26 cellular contexts compared by ENCODE assay signal in the genomic region with DNA sequence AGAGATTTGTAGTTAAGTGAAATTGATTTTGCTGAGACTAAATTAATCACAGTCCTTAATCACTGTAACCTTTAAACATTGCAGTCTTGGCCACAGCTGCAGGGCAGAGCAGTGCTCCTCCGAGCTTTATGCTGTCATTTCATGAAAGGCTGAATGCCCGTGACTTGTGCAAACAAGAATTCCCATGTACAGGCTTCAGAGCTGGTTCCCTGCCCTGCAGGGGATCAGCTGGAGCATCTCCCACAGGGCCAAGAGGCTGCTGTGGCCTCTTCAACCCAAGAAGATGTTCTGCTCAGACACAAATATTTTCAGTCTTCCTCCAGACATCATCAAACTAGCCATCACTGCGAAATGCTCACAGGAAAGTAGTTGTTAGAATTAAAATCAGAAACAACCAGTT.
"Had no signal": no experiment of that assay in that cellular context is flagged by ENCODE, and none has a peak within 500 bp of the region (broad histone marks: within the 10 kb centered on the region; RNA-seq: fewer than 3 reads in every experiment).

No MANE protein-coding gene starts in this region.

- H3K27me3 Mint-ChIP-seq: activated B cell treated with CpG ODN at 0.5 μM for 24 hours; activated naive CD8-positive, alpha-beta T cell treated with anti-CD3 and anti-CD28 coated beads for 36 hours; memory B cell had no signal

- H3K36me3 Mint-ChIP-seq: activated naive CD8-positive, alpha-beta T cell treated with anti-CD3 and anti-CD28 coated beads for 36 hours; memory B cell had no signal

- H3K27ac Mint-ChIP-seq: activated B cell treated with CpG ODN at 0.5 μM for 24 hours; activated CD4-positive, alpha-beta T cell treated with anti-CD3 and anti-CD28 coated beads for 36 hours; activated naive CD8-positive, alpha-beta T cell treated with anti-CD3 and anti-CD28 coated beads for 36 hours; activated T-cell treated with anti-CD3 and anti-CD28 coated beads, Interleukin-2, amount 50 U/mL, for 24 hours; memory B cell; nephron progenitor cell; T-helper 1 cell treated with Interleukin-12 subunit alpha and Interleukin-12 subunit beta and Interleukin-4 antibody, amounts not matched to agents 30 μg/mL and 1 μg/mL, for 36 hours had no signal

- H3K9ac ChIP-seq: parathyroid adenoma had no signal

- H3K4me3 ChIP-seq: breast epithelium, coronary artery, esophagus muscularis mucosa, gastrocnemius medialis, right lobe of liver, upper lobe of right lung had no signal

- ATAC-seq: activated CD4-positive, alpha-beta T cell treated with anti-CD3 and anti-CD28 coated beads for 36 hours; gastrocnemius medialis; right lobe of liver; upper lobe of right lung had no signal

- H3K9me3 ChIP-seq: breast epithelium, esophagus muscularis mucosa, gastrocnemius medialis, right lobe of liver, upper lobe of right lung had no signal

- H3K4me1 ChIP-seq: breast epithelium, gastrocnemius medialis, parathyroid adenoma, right lobe of liver, upper lobe of right lung had no signal

- H3K4me1 Mint-ChIP-seq: activated CD4-positive, alpha-beta T cell treated with anti-CD3 and anti-CD28 coated beads for 36 hours; activated naive CD8-positive, alpha-beta T cell treated with anti-CD3 and anti-CD28 coated beads for 36 hours had no signal

- H3K4me3 Mint-ChIP-seq: activated B cell treated with CpG ODN at 0.5 μM for 24 hours; activated CD4-positive, alpha-beta T cell treated with anti-CD3 and anti-CD28 coated beads for 36 hours; activated naive CD8-positive, alpha-beta T cell treated with anti-CD3 and anti-CD28 coated beads for 36 hours; activated T-cell treated with anti-CD3 and anti-CD28 coated beads, Interleukin-2, amount 50 U/mL, for 24 hours; memory B cell; nephron progenitor cell; T-helper 1 cell treated with Interleukin-12 subunit alpha and Interleukin-12 subunit beta and Interleukin-4 antibody, amounts not matched to agents 30 μg/mL and 1 μg/mL, for 36 hours had no signal

- H3K9me3 Mint-ChIP-seq: activated B cell treated with CpG ODN at 0.5 μM for 24 hours; activated naive CD8-positive, alpha-beta T cell treated with anti-CD3 and anti-CD28 coated beads for 36 hours; activated T-cell treated with anti-CD3 and anti-CD28 coated beads, Interleukin-2, amount 50 U/mL, for 24 hours; memory B cell; nephron progenitor cell; T-helper 1 cell treated with Interleukin-12 subunit alpha and Interleukin-12 subunit beta and Interleukin-4 antibody, amounts not matched to agents 30 μg/mL and 1 μg/mL, for 36 hours had no signal

- DNase-seq: activated B cell treated with CpG ODN at 0.5 μM for 24 hours; activated CD4-positive, alpha-beta T cell treated with anti-CD3 and anti-CD28 coated beads for 36 hours; activated CD4-positive, alpha-beta T cell treated with anti-CD3 and anti-CD28 coated beads, Interleukin-2, amount 50 U/mL, for 4 hours; activated CD8-positive, alpha-beta memory T cell treated with anti-CD3 and anti-CD28 coated beads for 24 hours; activated CD8-positive, alpha-beta memory T cell treated with anti-CD3 and anti-CD28 coated beads, Interleukin-2, amount 50 U/mL, for 4 hours; activated naive CD4-positive, alpha-beta T cell treated with Interleukin-2 at 50 U/mL for 16 hours; activated naive CD8-positive, alpha-beta T cell treated with anti-CD3 and anti-CD28 coated beads for 36 hours; activated T-cell treated with anti-CD3 and anti-CD28 coated beads, Interleukin-2, amount 50 U/mL, for 24 hours; amniotic stem cell; gastrocnemius medialis; head of caudate nucleus; hypothalamus; left cardiac atrium; nephron progenitor cell; right lobe of liver; stimulated activated CD4-positive, alpha-beta T cell treated with anti-CD3 and anti-CD28 coated beads, Interleukin-2, amount 100 ng/mL, for 48 hours; stimulated activated CD8-positive, alpha-beta memory T cell treated with anti-CD3 and anti-CD28 coated beads, Interleukin-4, amount 100 ng/mL, for 48 hours; stimulated activated naive CD4-positive, alpha-beta T cell treated with Interleukin-2 at 50 U/mL for 16 hours; T1000; upper lobe of right lung had no signal

- H3K79me2 ChIP-seq: parathyroid adenoma had no signal

- H3K27me3 ChIP-seq: breast epithelium, esophagus muscularis mucosa, gastrocnemius medialis, right lobe of liver, upper lobe of right lung had no signal

- H3K27ac ChIP-seq: breast epithelium, coronary artery, esophagus muscularis mucosa, gastrocnemius medialis, parathyroid adenoma, right lobe of liver, upper lobe of right lung had no signal

- H2AFZ ChIP-seq: parathyroid adenoma had no signal

- H3K36me3 ChIP-seq: breast epithelium, esophagus muscularis mucosa, gastrocnemius medialis, right lobe of liver, upper lobe of right lung had no signal
